8 cellular contexts compared by ENCODE assay signal in the genomic region with DNA sequence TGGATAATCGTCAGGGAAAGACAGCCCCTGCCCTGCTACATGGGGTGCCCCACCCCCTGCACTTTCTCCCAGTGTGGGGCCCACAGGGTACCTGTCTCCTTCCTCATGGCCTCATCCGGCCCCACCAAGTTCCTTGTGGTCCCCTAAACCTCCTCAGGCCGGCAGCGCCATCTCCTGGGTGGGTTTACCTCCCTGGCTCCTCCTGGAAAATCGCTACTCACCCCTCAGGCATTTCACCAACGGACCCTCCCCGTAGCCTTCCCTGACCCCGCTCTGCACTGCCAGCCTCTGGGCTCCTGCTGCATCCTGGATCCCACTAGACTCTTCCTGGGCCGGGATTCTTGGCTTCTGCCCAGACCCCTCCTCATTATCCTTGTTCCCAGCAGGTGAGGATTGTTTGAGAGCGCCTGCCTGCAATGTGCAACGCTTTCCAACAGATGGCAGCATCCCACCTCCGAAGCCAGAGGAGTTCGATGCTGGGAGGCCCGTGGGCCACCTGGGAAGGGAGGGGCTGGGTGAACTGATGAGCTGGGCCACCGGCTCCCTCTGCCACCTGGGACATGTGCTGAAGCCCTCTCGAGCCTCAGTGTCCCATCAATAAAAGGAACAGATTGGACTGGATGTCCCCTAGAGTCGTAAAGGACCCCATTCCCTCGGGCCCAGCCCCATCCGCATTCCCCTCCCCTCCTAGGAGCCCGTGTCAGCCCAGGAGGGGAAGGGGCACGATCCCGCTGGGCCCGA. TPM values are rescaled to one million over a fixed set of nuclear protein-coding genes. Genes with fewer than 3 reads are reported as not detected.
DNase-seq lines count a peak whose midpoint lies in the region; ATAC-seq and TF ChIP-seq lines count a peak whose summit lies in the region.

No MANE protein-coding gene starts in this region.

- no peaks in the 10 kb centered on the region for H3K79me2 ChIP-seq in PC-9 (ENCODE audit: low read depth)

- peak overlapping the region; percentile 49 for H3K4me2 ChIP-seq in PC-9

- H3K4me3 ChIP-seq in HUES64 (ENCODE audit: low read length) (peak overlapping the region; percentile 43), PC-9 (no peak overlapping the region), gastroesophageal sphincter (no peak overlapping the region), prostate gland (no peak overlapping the region)

- H3K9ac ChIP-seq in HUES64 (ENCODE audit: low read depth, low read length) = no peak overlapping the region

- ATAC-seq in gastroesophageal sphincter (no peak), HG02885 (IDR thresholded peaks at IDR 0.05; ENCODE audit: poor library complexity, unreplicated experiment) (no peak)

- peak; percentile 47 for DNase-seq in DMS153 (lab: John Stamatoyannopoulos, UW)
- peak in 1 of 2 experiments; percentile 77 for DNase-seq in PC-9
- peak; percentile 41 for DNase-seq in activated T-helper 1 cell treated with Interleukin-2 at 50 U/mL for 16 hours (ENCODE audit: low read depth)
- DNase-seq in prostate gland (ENCODE audit: low spot score) = peak; percentile 17
- DNase-seq in occipital lobe (lab: John Stamatoyannopoulos, UW) = no peak

- intact Hi-C loops in PC-9 (cut with micrococcal nuclease; ENCODE audit: unreplicated experiment) (loop anchor here (1.0 to 10.0 kb wide), 4 partner anchors 41 to 446 kb away; no protein-coding TSS in a partner anchor), prostate gland (cut with DNase I) (loop anchor here (5.0 kb wide), 1 partner anchor 156 kb away; no protein-coding TSS in a partner anchor)

- POLR2A ChIA-PET in PC-9 (lab: Charles Lee; ENCODE audit: unreplicated experiment) = interaction anchor here (0.7 kb wide), 1 partner anchor 618 kb away, joined by 5 read pairs; no protein-coding TSS in a partner anchor

- no TSS peak for BruUV-seq in PC-9 (replicated peaks; lab: Mats Ljungman, UMichigan)

- no peaks in the 10 kb centered on the region for H3K9me3 ChIP-seq in HUES64 (ENCODE audit: insufficient read depth, low read depth, low read length)
- no peaks in the 10 kb centered on the region for H3K9me3 ChIP-seq in PC-9 (ENCODE audit: insufficient read depth, low read depth)
- no peaks in the 10 kb centered on the region for H3K9me3 ChIP-seq in gastroesophageal sphincter
- no peaks in the 10 kb centered on the region for H3K9me3 ChIP-seq in prostate gland

- 0 out of 2 replicates have a peak, but pooled peaks cover under 1% of the 10 kb centered on the region for H3F3A ChIP-seq in PC-9 (ENCODE audit: insufficient read depth, low read depth)

- CTCF ChIA-PET in PC-9 (lab: Charles Lee) = interaction anchor here (0.6 to 1.2 kb wide), 4 partner anchors 42 to 115 kb away, joined by 3 to 8 read pairs (median 4); no protein-coding TSS in a partner anchor

- H3K4me1 ChIP-seq in HUES64 (ENCODE audit: insufficient read depth, low read length) (peaks cover 4% of the 10 kb centered on the region; the same call in 1 of the 2 replicates), PC-9 (replicated peaks; ENCODE audit: insufficient read depth) (no peaks in the 10 kb centered on the region), gastroesophageal sphincter (peaks cover 0 to 8% (median 0%) of the 10 kb centered on the region in 3 donors), prostate gland (replicated peaks) (peaks cover 8% of the 10 kb centered on the region)

- TF ChIP-seq POLR2A in gastroesophageal sphincter (IDR thresholded peaks at IDR 0.05) (no peak), prostate gland (IDR thresholded peaks at IDR 0.05) (no peak)

- H3K36me3 ChIP-seq in HUES64 (ENCODE audit: insufficient read depth, low read length) (no peaks in the 10 kb centered on the region), PC-9 (ENCODE audit: low read depth) (no peaks in the 10 kb centered on the region), gastroesophageal sphincter (peaks cover 0 to 75% of the 10 kb centered on the region in 2 donors), prostate gland (no peaks in the 10 kb centered on the region)

- H4K20me1 ChIP-seq in PC-9 (ENCODE audit: insufficient read depth) = no peaks in the 10 kb centered on the region

- TF ChIP-seq EP300 in gastroesophageal sphincter (IDR thresholded peaks at IDR 0.05) = no peak

- no peaks in the 10 kb centered on the region for H3K9me2 ChIP-seq in PC-9 (ENCODE audit: insufficient read depth)

- TF ChIP-seq CTCF in PC-9 (conservative IDR thresholded peaks at IDR 0.05) (peak; percentile 99), gastroesophageal sphincter (IDR thresholded peaks at IDR 0.05) (peak in 3 of 4 experiments; percentile 62 to 86 (median 70)), prostate gland (IDR thresholded peaks at IDR 0.05) (peak; percentile 61 to 85 (median 72))

- whole genome bisulfite sequencing in HUES64 = 27% methylated on average over 23 of the region's 23 CpGs
- 45 to 46% methylated on average over 3 to 4 of the region's 23 CpGs for WGBS in gastroesophageal sphincter (ENCODE audit: low coverage in 1 of 2), 2 donors
- 12% methylated on average over 23 of the region's 23 CpGs for WGBS in prostate gland

- H3K27ac ChIP-seq in HUES64 (ENCODE audit: low read depth, low read length) (no peak overlapping the region), PC-9 (no peak overlapping the region), gastroesophageal sphincter (no peak overlapping the region), prostate gland (no peak overlapping the region)

- no peak overlapping the region for H2AFZ ChIP-seq in PC-9

- H3K27me3 ChIP-seq in HUES64 (ENCODE audit: insufficient read depth, low read length) (peaks cover under 1% of the 10 kb centered on the region; the same call in 1 of the 2 replicates), PC-9 (ENCODE audit: insufficient read depth, low read depth) (peaks cover 46% of the 10 kb centered on the region), gastroesophageal sphincter (peaks cover 8% of the 10 kb centered on the region), prostate gland (replicated peaks; ENCODE audit: insufficient read depth) (no peaks in the 10 kb centered on the region)

RNA-seq across cellular contexts. Expression of gene TTLL12, which starts 44.2 kb away (rescaled TPM):
- polyA plus RNA-seq in HUES64 (2013, experiment 1 of 2) = 72.6 TPM
- 64.4 TPM for polyA plus RNA-seq in HUES64 (2013, experiment 2 of 2)
- total RNA-seq in PC-9 (2021) (97.0 and 113 TPM in 2 replicates), gastroesophageal sphincter (10 to 100 TPM; 20.8 to 34.5 (median 23.4) TPM), prostate gland (100 to 1,000 TPM in 1 of 2 donors, 10 to 100 TPM in 1; 62.5 to 118 TPM), occipital lobe (31.4 TPM)
